ENCODE assay signal across 1 cellular context in the genomic region with DNA sequence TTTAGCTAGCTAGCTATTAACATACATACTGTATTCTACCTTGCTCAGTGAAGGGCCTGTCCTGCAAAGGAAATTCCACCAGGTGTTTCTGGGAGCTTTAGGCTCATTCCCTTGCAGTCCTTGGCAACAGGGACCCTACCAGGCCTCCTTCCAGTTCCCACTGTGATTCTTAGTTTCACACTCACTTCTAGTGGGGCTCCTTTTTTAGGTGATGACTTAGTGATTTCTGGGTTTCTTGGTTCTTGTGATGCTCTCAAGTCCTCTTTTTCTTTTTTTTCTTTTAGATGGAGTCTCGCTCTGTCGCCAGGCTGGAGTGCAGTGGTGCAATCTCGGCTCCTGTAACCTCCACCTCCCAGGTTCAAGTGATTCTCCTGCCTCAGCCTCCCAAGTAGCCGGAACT.
TF ChIP-seq lines count a peak whose summit lies in the region.

No MANE protein-coding gene starts in this region.

TF ChIP-seq in HepG2, 621 proteins besides CTCF, POLR2A, EP300 and RAD21:
- TF ChIP-seq, protein P1, sequence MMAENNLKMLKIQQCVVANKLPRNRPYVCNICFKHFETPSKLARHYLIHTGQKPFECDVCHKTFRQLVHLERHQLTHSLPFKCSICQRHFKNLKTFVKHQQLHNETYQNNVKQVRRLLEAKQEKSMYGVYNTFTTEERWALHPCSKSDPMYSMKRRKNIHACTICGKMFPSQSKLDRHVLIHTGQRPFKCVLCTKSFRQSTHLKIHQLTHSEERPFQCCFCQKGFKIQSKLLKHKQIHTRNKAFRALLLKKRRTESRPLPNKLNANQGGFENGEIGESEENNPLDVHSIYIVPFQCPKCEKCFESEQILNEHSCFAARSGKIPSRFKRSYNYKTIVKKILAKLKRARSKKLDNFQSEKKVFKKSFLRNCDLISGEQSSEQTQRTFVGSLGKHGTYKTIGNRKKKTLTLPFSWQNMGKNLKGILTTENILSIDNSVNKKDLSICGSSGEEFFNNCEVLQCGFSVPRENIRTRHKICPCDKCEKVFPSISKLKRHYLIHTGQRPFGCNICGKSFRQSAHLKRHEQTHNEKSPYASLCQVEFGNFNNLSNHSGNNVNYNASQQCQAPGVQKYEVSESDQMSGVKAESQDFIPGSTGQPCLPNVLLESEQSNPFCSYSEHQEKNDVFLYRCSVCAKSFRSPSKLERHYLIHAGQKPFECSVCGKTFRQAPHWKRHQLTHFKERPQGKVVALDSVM (CRISPR knock-in tag; IDR thresholded peaks at IDR 0.05) = 0 out of 2 replicates have a peak, but pooled peaks have one; percentile 30
- TF ChIP-seq ZNF234 (CRISPR knock-in tag; conservative IDR thresholded peaks at IDR 0.05) = 0 out of 2 replicates have a peak, but pooled peaks have one; percentile 52
- TF ChIP-seq, protein P2, sequence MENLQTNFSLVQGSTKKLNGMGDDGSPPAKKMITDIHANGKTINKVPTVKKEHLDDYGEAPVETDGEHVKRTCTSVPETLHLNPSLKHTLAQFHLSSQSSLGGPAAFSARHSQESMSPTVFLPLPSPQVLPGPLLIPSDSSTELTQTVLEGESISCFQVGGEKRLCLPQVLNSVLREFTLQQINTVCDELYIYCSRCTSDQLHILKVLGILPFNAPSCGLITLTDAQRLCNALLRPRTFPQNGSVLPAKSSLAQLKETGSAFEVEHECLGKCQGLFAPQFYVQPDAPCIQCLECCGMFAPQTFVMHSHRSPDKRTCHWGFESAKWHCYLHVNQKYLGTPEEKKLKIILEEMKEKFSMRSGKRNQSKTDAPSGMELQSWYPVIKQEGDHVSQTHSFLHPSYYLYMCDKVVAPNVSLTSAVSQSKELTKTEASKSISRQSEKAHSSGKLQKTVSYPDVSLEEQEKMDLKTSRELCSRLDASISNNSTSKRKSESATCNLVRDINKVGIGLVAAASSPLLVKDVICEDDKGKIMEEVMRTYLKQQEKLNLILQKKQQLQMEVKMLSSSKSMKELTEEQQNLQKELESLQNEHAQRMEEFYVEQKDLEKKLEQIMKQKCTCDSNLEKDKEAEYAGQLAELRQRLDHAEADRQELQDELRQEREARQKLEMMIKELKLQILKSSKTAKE (CRISPR knock-in tag; IDR thresholded peaks at IDR 0.05; ENCODE audit: borderline replicate concordance) = no peak
TF ChIP-seq in HepG2: peak in this region for 2.
